8 cellular contexts compared by ENCODE assay signal in genomic region chr13:110711778-110712070, GRCh38. TPM values are rescaled to one million over a fixed set of nuclear protein-coding genes. Genes with fewer than 3 reads are reported as not detected.
DNase-seq lines count a peak whose midpoint lies in the region; TF ChIP-seq lines count a peak whose summit lies in the region.

No MANE protein-coding gene starts in this region.

- under 1% methylated on average over 6 of the region's 6 CpGs for WGBS in prostate gland

- H3K9ac ChIP-seq in SK-N-MC (ENCODE audit: insufficient read length): peak overlapping the region; percentile 99

- H3K4me1 ChIP-seq in prostate gland (replicated peaks): peaks cover 5% of the 10 kb centered on the region

- peak overlapping the region; percentile 95 for H3K4me3 ChIP-seq in SK-N-MC
- peak overlapping the region; percentile 79 for H3K4me3 ChIP-seq in fibroblast of mammary gland (ENCODE audit: control insufficient read depth, low read depth, low read length)
- peak overlapping the region; percentile 87 to 88 for H3K4me3 ChIP-seq in prostate gland

- no peak for TF ChIP-seq POLR2A in prostate gland (IDR thresholded peaks at IDR 0.05)

- H3K27ac ChIP-seq in SK-N-MC (peak overlapping the region; percentile 95), prostate gland (peak overlapping the region; percentile 100)

- DNase-seq in SIG-M5 treated with dmso at 0.1 percent for 504 hours (lab: John Stamatoyannopoulos, UW; ENCODE audit: unreplicated experiment) (peak; percentile 20), SIG-M5 (lab: John Stamatoyannopoulos, UW) (no peak), SK-N-MC (ENCODE audit: low read depth, low spot score) (no peak), fibroblast of mammary gland (ENCODE audit: low read depth) (no peak), prostate gland (ENCODE audit: low spot score) (no peak), C1 segment of cervical spinal cord (lab: John Stamatoyannopoulos, UW) (no peak)
- no peak for DNase-seq in stimulated activated CD4-positive, alpha-beta T cell treated with anti-CD3 and anti-CD28 coated beads, Interleukin-15, amount 100 ng/mL, for 24 hours
- no peak for DNase-seq in activated CD4-positive, alpha-beta T cell treated with anti-CD3 and anti-CD28 coated beads, Interleukin-2, amount 50 U/mL, for 4 hours

- H3K9me3 ChIP-seq in SK-N-MC (ENCODE audit: low read depth, low read length) (no peaks in the 10 kb centered on the region), prostate gland (no peaks in the 10 kb centered on the region)

- intact Hi-C loops in prostate gland (cut with DNase I): loop anchor here (5.0 to 10.0 kb wide), 2 partner anchors 67 to 94 kb away; partner anchors contain the start of gene NAXD

- H3K36me3 ChIP-seq in SK-N-MC (ENCODE audit: insufficient read depth, low read length) (no peaks in the 10 kb centered on the region), prostate gland (no peaks in the 10 kb centered on the region)

- TF ChIP-seq CTCF in fibroblast of mammary gland (conservative IDR thresholded peaks at IDR 0.05; ENCODE audit: control insufficient read depth, insufficient read depth, low read depth, low read length) (no peak), prostate gland (IDR thresholded peaks at IDR 0.05) (no peak)

- no peaks in the 10 kb centered on the region for H3K27me3 ChIP-seq in prostate gland (replicated peaks; ENCODE audit: insufficient read depth)

RNA-seq across cellular contexts. Expression of gene ING1, which starts 1.8 kb away (rescaled TPM):
- 10 to 100 TPM; 19.1 to 38.3 TPM for total RNA-seq in prostate gland

RNA-seq across cellular contexts. Expression of gene CARS2, which starts 5.8 kb away (rescaled TPM):
- total RNA-seq in prostate gland: 10 to 100 TPM; 40.5 to 85.5 TPM
